15 cellular contexts compared by ENCODE assay signal in the genomic region with DNA sequence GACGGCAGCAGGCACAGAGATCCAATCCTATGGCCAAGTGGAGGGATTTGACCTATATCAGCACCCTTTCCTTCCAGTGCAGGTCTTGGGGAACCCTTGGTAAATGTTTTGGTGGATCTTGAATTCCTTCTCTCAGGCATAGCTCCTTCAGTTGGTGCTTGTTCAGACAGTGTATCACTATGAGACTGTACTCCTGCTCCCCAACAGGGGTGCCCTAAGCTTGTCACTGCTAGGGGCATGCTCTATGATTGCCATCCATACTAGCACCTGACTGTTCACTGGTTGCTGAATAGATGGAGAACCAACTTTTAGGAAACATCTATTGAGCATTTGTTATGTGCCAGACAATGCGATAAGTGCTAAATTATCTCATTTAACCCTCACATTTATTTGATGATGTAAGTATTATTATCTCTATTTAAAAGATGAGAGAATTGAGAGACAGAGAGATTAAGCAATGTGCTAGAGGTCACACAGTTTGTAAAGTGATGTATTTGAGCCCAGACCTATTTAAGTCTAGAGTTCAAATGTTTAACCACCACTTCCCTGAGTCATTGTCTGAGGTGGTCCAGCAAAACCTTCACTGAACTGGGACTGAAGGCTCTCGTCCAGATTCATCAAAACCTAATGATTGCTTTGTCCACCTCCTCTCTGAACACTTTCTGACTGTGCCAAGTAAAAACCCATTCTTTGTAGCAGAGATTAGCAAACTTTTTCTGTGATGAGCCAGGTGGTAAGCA. TPM values are rescaled to one million over a fixed set of nuclear protein-coding genes. Genes with fewer than 3 reads are reported as not detected.
DNase-seq lines count a peak whose midpoint lies in the region; ATAC-seq and TF ChIP-seq lines count a peak whose summit lies in the region.
"Had no signal": no experiment of that assay in that cellular context is flagged by ENCODE, and none has a peak within 500 bp of the region (broad histone marks: within the 10 kb centered on the region; RNA-seq: fewer than 3 reads in every experiment).

No MANE protein-coding gene starts in this region.

- H3K14ac ChIP-seq in H9 (ENCODE audit: insufficient read depth, low read length), result no peak overlapping the region

- no peak overlapping the region for H4K8ac ChIP-seq in H9 (replicated peaks; ENCODE audit: insufficient read length, low read depth, low read length)

- no CpG with 5 or more reads among the region's 3 CpGs for WGBS in H9 (ENCODE audit: extremely low coverage, insufficient read length, low lambda C conversion rate)
- WGBS in endodermal cell (ENCODE audit: insufficient coverage in 1 of 2, insufficient read length in 1 of 2), 2 experiments, result 61 to 64% methylated on average over 2 of the region's 3 CpGs

- no peaks in the 10 kb centered on the region for H3K79me2 ChIP-seq in H9 (ENCODE audit: insufficient read depth, low read length)
- no peaks in the 10 kb centered on the region for H3K79me2 ChIP-seq in PC-3 (ENCODE audit: low read length)

- H3K9ac ChIP-seq in H9 (ENCODE audit: extremely low read depth, insufficient read length, low read length) (no peak overlapping the region), PC-3 (ENCODE audit: low read length) (no peak overlapping the region), endodermal cell (ENCODE audit: extremely low read depth, low read length, poor library complexity, severe bottlenecking) (no peak overlapping the region)
- H3K9ac ChIP-seq: BLaER1, GM23248 had no signal

- H3T11ph ChIP-seq in H9 (ENCODE audit: low read length), result no peak overlapping the region

- intact Hi-C loops in PC-3 (cut with micrococcal nuclease), result no loop called here

- no peak overlapping the region for H2BK12ac ChIP-seq in H9 (ENCODE audit: insufficient read length, low read depth, low read length)

- no peak overlapping the region for H3K18ac ChIP-seq in H9 (ENCODE audit: insufficient read length, low read depth, low read length)

- H3K23ac ChIP-seq in H9 (ENCODE audit: insufficient read length, low read depth, low read length), result no peak overlapping the region

- TF ChIP-seq CTCF in H9 (conservative IDR thresholded peaks at IDR 0.05) (no peak), PC-3 (conservative IDR thresholded peaks at IDR 0.05; ENCODE audit: low read depth, low read length) (0 out of 2 replicates have a peak, but pooled peaks have one; percentile 13), endodermal cell (conservative IDR thresholded peaks at IDR 0.05) (peak; percentile 15)

- H3K36me3 Mint-ChIP-seq in H9 (ENCODE audit: insufficient read depth in 1 of 3, low read depth in 3 of 3) (no peaks in the 10 kb centered on the region), endodermal cell (ENCODE audit: low read depth) (no peaks in the 10 kb centered on the region)
- H3K36me3 Mint-ChIP-seq: CD4-positive, CD25-positive, alpha-beta regulatory T cell had no signal

- H3F3A ChIP-seq in PC-3 (ENCODE audit: low read length, unreplicated experiment), result no peaks in the 10 kb centered on the region

- H3K4me3 Mint-ChIP-seq in H9 (no peak overlapping the region), endodermal cell (no peak overlapping the region)
- H3K4me3 Mint-ChIP-seq: CD4-positive, CD25-positive, alpha-beta regulatory T cell had no signal

- no peaks in the 10 kb centered on the region for H3K27me3 ChIP-seq in H9 (ENCODE audit: insufficient read depth, low read length)
- H3K27me3 ChIP-seq in PC-3 (ENCODE audit: low read length), result no peaks in the 10 kb centered on the region
- no peaks in the 10 kb centered on the region for H3K27me3 ChIP-seq in endodermal cell (ENCODE audit: control insufficient read depth, insufficient read depth, low read length, poor library complexity, severe bottlenecking)
- H3K27me3 ChIP-seq: BLaER1 had no signal

- H3K4me1 ChIP-seq in H9 (ENCODE audit: insufficient read depth, low read length) (no peaks in the 10 kb centered on the region), PC-3 (ENCODE audit: insufficient read depth, low read length) (no peaks in the 10 kb centered on the region), endodermal cell (ENCODE audit: control insufficient read depth, insufficient read depth, low read length) (peaks cover 3% of the 10 kb centered on the region)
- H3K4me1 ChIP-seq: BLaER1 had no signal

- H3K4ac ChIP-seq in H9 (ENCODE audit: low read depth, low read length), result no peak overlapping the region

- CTCF ChIA-PET in PC-3 (lab: Charles Lee), result no interaction called here

- peaks cover 45% of the 10 kb centered on the region for H3K36me3 ChIP-seq in PC-3 (ENCODE audit: low read depth, low read length)
- no peaks in the 10 kb centered on the region for H3K36me3 ChIP-seq in endodermal cell (ENCODE audit: control insufficient read depth, insufficient read depth, low read length)
- H3K36me3 ChIP-seq: BLaER1 had no signal

- H3K4me1 Mint-ChIP-seq in H9, result no peaks in the 10 kb centered on the region; a peak in 1 of 4 replicates
- H3K4me1 Mint-ChIP-seq in endodermal cell, result peaks cover 6% of the 10 kb centered on the region
- H3K4me1 Mint-ChIP-seq: CD4-positive, CD25-positive, alpha-beta regulatory T cell had no signal

- no peak overlapping the region for H2AK5ac ChIP-seq in H9 (ENCODE audit: insufficient read length, low read length)

- H3K79me1 ChIP-seq in H9 (ENCODE audit: insufficient read depth, low read depth, low read length, poor library complexity, severe bottlenecking), result no peaks in the 10 kb centered on the region

- no peaks in the 10 kb centered on the region for H3K9me3 Mint-ChIP-seq in H9
- H3K9me3 Mint-ChIP-seq in endodermal cell, result no peaks in the 10 kb centered on the region

- ATAC-seq in PC-3, result peak; percentile 31

- H3K4me3 ChIP-seq in PC-3 (ENCODE audit: low read length) (no peak overlapping the region), endodermal cell (ENCODE audit: low read length) (no peak overlapping the region)
- H3K4me3 ChIP-seq: BLaER1, GM23248 had no signal

- no peak overlapping the region for H4K5ac ChIP-seq in H9 (ENCODE audit: insufficient read length, low read depth, low read length)

- H3K27ac ChIP-seq in H9 (ENCODE audit: insufficient read length, low read depth, low read length) (no peak overlapping the region), PC-3 (ENCODE audit: low read length) (no peak overlapping the region), endodermal cell (ENCODE audit: low read depth, low read length) (no peak overlapping the region)
- H3K27ac ChIP-seq: BLaER1, GM23248 had no signal

- no peak overlapping the region for H2BK5ac ChIP-seq in H9 (ENCODE audit: insufficient read length, low read length)

- no peaks in the 10 kb centered on the region for H3K9me2 ChIP-seq in PC-3 (replicated peaks; ENCODE audit: low read length)

- H4K20me1 ChIP-seq in H9 (ENCODE audit: control insufficient read depth, insufficient read depth, insufficient read length), result no peaks in the 10 kb centered on the region
- no peaks in the 10 kb centered on the region for H4K20me1 ChIP-seq in PC-3 (ENCODE audit: low read length)
- H4K20me1 ChIP-seq: BLaER1 had no signal

- POLR2A ChIA-PET in PC-3 (lab: Charles Lee; ENCODE audit: unreplicated experiment), result interaction anchor here (0.7 kb wide), 1 partner anchor 13 kb away, joined by 3 read pairs; no protein-coding TSS in a partner anchor

- no peak overlapping the region for H3K56ac ChIP-seq in H9 (ENCODE audit: insufficient read length, low read depth, low read length)

- 0 out of 2 replicates have a peak, but pooled peaks cover 2% of the 10 kb centered on the region for H3K27me3 Mint-ChIP-seq in H9 (ENCODE audit: low read depth)
- no peaks in the 10 kb centered on the region for H3K27me3 Mint-ChIP-seq in endodermal cell (ENCODE audit: insufficient read depth)
- H3K27me3 Mint-ChIP-seq: CD4-positive, CD25-positive, alpha-beta regulatory T cell had no signal

- H2BK120ac ChIP-seq in H9 (ENCODE audit: low read depth, low read length, poor library complexity, severe bottlenecking), result no peak overlapping the region

- no peak overlapping the region for H2BK20ac ChIP-seq in H9 (ENCODE audit: low read depth, low read length, poor library complexity, severe bottlenecking)

- H2BK15ac ChIP-seq in H9 (ENCODE audit: low read depth, low read length), result no peak overlapping the region

- no TSS peak for BruUV-seq in PC-3 (replicated peaks; lab: Mats Ljungman, UMichigan)

- DNase-seq in H9, result no peak
- DNase-seq in PC-3, result no peak
- DNase-seq in endodermal cell, result no peak
- DNase-seq in renal cortical epithelial cell (ENCODE audit: low read depth), result peak; percentile 64
- DNase-seq in NCI-H446 (lab: John Stamatoyannopoulos, UW), result no peak
- no peak for DNase-seq in hypothalamus (lab: John Stamatoyannopoulos, UW)
- DNase-seq in COR-L47 (lab: John Stamatoyannopoulos, UW), result no peak
- DNase-seq: 8988T; AML-193; Calu3; CD4-positive, CD25-positive, alpha-beta regulatory T cell; DMS79 treated with DMSO at 0.1 percent for 48 hours; EL; GM23248 had no signal

- H3K9me3 ChIP-seq in H9 (ENCODE audit: control insufficient read depth, low read depth, low read length), result no peaks in the 10 kb centered on the region
- no peaks in the 10 kb centered on the region for H3K9me3 ChIP-seq in PC-3 (ENCODE audit: low read length)
- no peaks in the 10 kb centered on the region for H3K9me3 ChIP-seq in endodermal cell (ENCODE audit: control insufficient read depth, low read length)
- H3K9me3 ChIP-seq: BLaER1 had no signal

- H2AFZ ChIP-seq in H9 (ENCODE audit: low read length) (no peak overlapping the region), PC-3 (ENCODE audit: low read length) (no peak overlapping the region)
- H2AFZ ChIP-seq: GM23248 had no signal

- H3K27ac Mint-ChIP-seq in H9 (no peak overlapping the region), endodermal cell (no peak overlapping the region)
- H3K27ac Mint-ChIP-seq: CD4-positive, CD25-positive, alpha-beta regulatory T cell had no signal

- no peaks in the 10 kb centered on the region for H3K23me2 ChIP-seq in H9 (ENCODE audit: insufficient read length, low read depth, low read length, poor library complexity, severe bottlenecking)

- H3K4me2 ChIP-seq in H9 (ENCODE audit: insufficient read depth, insufficient read length, low read length) (no peak overlapping the region), PC-3 (ENCODE audit: low read length) (no peak overlapping the region)
- H3K4me2 ChIP-seq: BLaER1 had no signal

- H4K91ac ChIP-seq in H9 (ENCODE audit: insufficient read length, low read depth, low read length), result peak overlapping the region; percentile 49

RNA-seq across cellular contexts. Expression of a gene that starts 34.3 kb away (rescaled TPM):
- total RNA-seq in H9 (2021), result not detected in 2 replicates
- 82.6 and 104 TPM in 2 replicates for total RNA-seq in PC-3 (2014; rRNA removed)
- total RNA-seq in endodermal cell, result not detected
- not detected for polyA plus RNA-seq in endodermal cell (2013, experiment 1 of 2)
- polyA plus RNA-seq in endodermal cell (2013, experiment 2 of 2), result not detected
- 18.3 and 36.6 TPM in 2 replicates for total RNA-seq in renal cortical epithelial cell
- total RNA-seq: CD4-positive, CD25-positive, alpha-beta regulatory T cell; GM23248 had no signal
- polyA plus RNA-seq: CD4-positive, CD25-positive, alpha-beta regulatory T cell; GM23248 had no signal

Comparison
In these comparisons a context has a peak if more than half of its experiments do, and no peak if none do; other contexts are left out.
1. RNA of a gene that starts 34.3 kb away (total RNA-seq): 82.6 to 104 TPM in PC-3 and 18.3 to 36.6 TPM in renal cortical epithelial cell; not detected in H9 and not detected in endodermal cell; every median in the first group is over 10 times any median in the second.